9 cellular contexts compared by ENCODE assay signal in genomic region chr3:133487920-133488540, GRCh38.
DNase-seq lines count a peak whose midpoint lies in the region; ATAC-seq and TF ChIP-seq lines count a peak whose summit lies in the region.
"Had no signal": no experiment of that assay in that cellular context is flagged by ENCODE, and none has a peak within 500 bp of the region (broad histone marks: within the 10 kb centered on the region; RNA-seq: fewer than 3 reads in every experiment).

No MANE protein-coding gene starts in this region.

- DNase-seq in GDM1 (lab: John Stamatoyannopoulos, UW) (peak; percentile 37), body of pancreas (peak in 3 of 4 donors; percentile 29 to 44 (median 39)), omental fat pad (ENCODE audit: low spot score) (no peak)
- DNase-seq in naive thymus-derived CD8-positive, alpha-beta T cell = peak; percentile 40 to 87 (median 62)
- DNase-seq in NK-92 treated with Interleukin-12 subunit alpha and Interleukin-12 subunit beta, amount 100 ng/mL, for 24 hours (lab: John Stamatoyannopoulos, UW) = no peak

- peaks cover 36% of the 10 kb centered on the region; the same call in 1 of the 2 replicates for H3K36me3 ChIP-seq in SU-DHL-6 (ENCODE audit: low read length)
- no peaks in the 10 kb centered on the region for H3K36me3 ChIP-seq in body of pancreas (replicated peaks in 1 of 2; ENCODE audit: insufficient read depth in 1 of 2, low read depth in 2 of 2)

- 0 out of 2 replicates have a peak overlapping the region, but pooled peaks have one; percentile 69 for H3K9ac ChIP-seq in SU-DHL-6 (ENCODE audit: low read length)

- peaks cover 0 to 2% (median 0%) of the 10 kb centered on the region in 9 donors for H3K9me3 Mint-ChIP-seq in naive thymus-derived CD8-positive, alpha-beta T cell

- POLR2A ChIA-PET in naive thymus-derived CD8-positive, alpha-beta T cell (lab: Charles Lee) = interaction anchor here (0.8 to 8.9 kb wide), 5 partner anchors 86 to 765 kb away, joined by 3 to 224 read pairs (median 3); partner anchors contain the start of genes CDV3 and TOPBP1

- peaks cover 72% of the 10 kb centered on the region for H3F3A ChIP-seq in SU-DHL-6 (ENCODE audit: insufficient read depth)

- peak overlapping the region; percentile 8 to 68 (median 44) for H3K4me3 Mint-ChIP-seq in naive thymus-derived CD8-positive, alpha-beta T cell
- H3K4me3 Mint-ChIP-seq: IgD-negative memory B cell had no signal

- H4K20me1 ChIP-seq in SU-DHL-6 (ENCODE audit: low read depth, low read length) = no peaks in the 10 kb centered on the region

- H3K9me3 ChIP-seq in SU-DHL-6 (ENCODE audit: insufficient read depth, low read length) = peaks cover 19% of the 10 kb centered on the region; the same call in 1 of the 2 replicates
- no peaks in the 10 kb centered on the region for H3K9me3 ChIP-seq in body of pancreas

- peak overlapping the region; percentile 97 for H3K27ac ChIP-seq in SU-DHL-6 (ENCODE audit: low read depth, low read length)
- no peak overlapping the region for H3K27ac ChIP-seq in body of pancreas

- WGBS in body of pancreas, 2 donors = 53 to 68% methylated on average over 1 of the region's 1 CpG

- H3K4me1 ChIP-seq in body of pancreas = peaks cover 7% of the 10 kb centered on the region

- H3K4me2 ChIP-seq in SU-DHL-6 (ENCODE audit: low read depth, low read length, poor library complexity, severe bottlenecking) = peak overlapping the region; percentile 89

- H3K79me2 ChIP-seq in SU-DHL-6 (ENCODE audit: insufficient read depth, low read length) = peaks cover 65% of the 10 kb centered on the region

- TF ChIP-seq POLR2A in body of pancreas (IDR thresholded peaks at IDR 0.05) = no peak

- no peaks in the 10 kb centered on the region for H3K9me2 ChIP-seq in SU-DHL-6 (replicated peaks; ENCODE audit: insufficient read depth, low read length)

- H3K27ac Mint-ChIP-seq in naive thymus-derived CD8-positive, alpha-beta T cell = peak overlapping the region; percentile 63 to 97 (median 94)

- peaks cover 0 to 7% (median 3%) of the 10 kb centered on the region in 3 donors for H3K36me3 Mint-ChIP-seq in naive thymus-derived CD8-positive, alpha-beta T cell

- peak; percentile 53 for TF ChIP-seq CTCF in SU-DHL-6 (IDR thresholded peaks at IDR 0.05; ENCODE audit: insufficient read depth, low read length, poor library complexity, severe bottlenecking)
- TF ChIP-seq CTCF in body of pancreas (IDR thresholded peaks at IDR 0.05) = peak; percentile 12 to 67 (median 55)
- no peak for TF ChIP-seq CTCF in omental fat pad (IDR thresholded peaks at IDR 0.05)

- H3K27me3 ChIP-seq in SU-DHL-6 (ENCODE audit: low read length) (no peaks in the 10 kb centered on the region), body of pancreas (no peaks in the 10 kb centered on the region)

- peaks cover 40 to 61% (median 51%) of the 10 kb centered on the region in 4 donors for H3K4me1 Mint-ChIP-seq in naive thymus-derived CD8-positive, alpha-beta T cell

- H2AFZ ChIP-seq in SU-DHL-6 (ENCODE audit: low read depth, low read length, severe bottlenecking) = no peak overlapping the region

- intact Hi-C loops in body of pancreas (cut with DNase I) = no loop called here

- H3K27me3 Mint-ChIP-seq in naive thymus-derived CD8-positive, alpha-beta T cell = no peaks in the 10 kb centered on the region

- peak overlapping the region; percentile 56 for H3K4me3 ChIP-seq in SU-DHL-6 (ENCODE audit: insufficient read depth, low read length, poor library complexity, severe bottlenecking)
- H3K4me3 ChIP-seq in body of pancreas = no peak overlapping the region

- no peak for ATAC-seq in body of pancreas
- ATAC-seq in naive thymus-derived CD8-positive, alpha-beta T cell = peak in 1 of 2 donors; percentile 12
- ATAC-seq in GM18519 (IDR thresholded peaks at IDR 0.05; ENCODE audit: low FRiP score, unreplicated experiment) = no peak
- no peak for ATAC-seq in HG03378 (IDR thresholded peaks at IDR 0.05; ENCODE audit: unreplicated experiment)
- ATAC-seq in omental fat pad (ENCODE audit: low FRiP score) = no peak

Comparison
In these comparisons a context has a peak if more than half of its experiments do, and no peak if none do; other contexts are left out.
1. DNase-seq: peak in GDM1 (single experiment), body of pancreas (3 of 4) and naive thymus-derived CD8-positive, alpha-beta T cell (10 of 10); none in omental fat pad (single experiment) and NK-92 treated with Interleukin-12 subunit alpha and Interleukin-12 subunit beta, amount 100 ng/mL, for 24 hours (single experiment).
2. CTCF ChIP-seq: peak in SU-DHL-6 (single experiment) and body of pancreas (7 of 7); none in omental fat pad (0 of 3).